In the genomic region with DNA sequence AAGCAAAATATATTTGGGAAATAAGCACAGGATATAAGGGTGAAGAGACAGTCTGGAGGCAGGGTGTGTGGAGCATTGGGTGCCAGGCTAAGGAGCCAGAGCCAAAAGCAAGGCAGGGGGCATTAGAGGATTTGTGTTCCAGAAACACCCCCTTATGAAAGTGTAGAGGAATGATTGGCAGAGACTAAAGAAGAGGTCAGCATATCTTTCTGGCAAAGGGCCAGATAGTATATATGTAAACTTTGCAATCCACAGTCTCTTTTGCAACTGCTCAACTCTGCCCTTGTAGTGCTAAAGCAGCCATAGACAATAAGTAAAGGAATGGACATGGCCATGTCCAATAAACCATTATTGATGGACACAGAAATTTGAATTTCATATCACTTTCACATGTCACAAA, we compare ENCODE assay signal across 14 cellular contexts.
"Had no signal": no experiment of that assay in that cellular context is flagged by ENCODE, and none has a peak within 500 bp of the region (broad histone marks: within the 10 kb centered on the region; RNA-seq: fewer than 3 reads in every experiment).

No MANE protein-coding gene starts in this region.

- H3K9me3 Mint-ChIP-seq: activated T-helper 2 cell treated with anti-CD3 and anti-CD28 coated beads, Interferon-gamma antibody, Interleukin-2, Interleukin-4, amounts not matched to agents 10 μg/mL and 5 μg/mL and 100 μg/mL, durations not matched to agents 14 hours and 24 hours and 36 hours had no signal

- H3K27ac Mint-ChIP-seq: activated CD4-positive, alpha-beta memory T cell treated with anti-CD3 and anti-CD28 coated beads, Interleukin-2, amount 10 ng/mL, durations not matched to agents 7 days and 5 days; activated T-helper 2 cell treated with anti-CD3 and anti-CD28 coated beads, Interferon-gamma antibody, Interleukin-2, Interleukin-4, amounts not matched to agents 10 μg/mL and 5 μg/mL and 100 μg/mL, durations not matched to agents 14 hours and 24 hours and 36 hours had no signal

- H3K4me3 ChIP-seq: adrenal gland, body of pancreas, lung, skin epidermis, thyroid gland had no signal

- DNase-seq: activated CD4-positive, alpha-beta memory T cell treated with anti-CD3 and anti-CD28 coated beads, Interleukin-2, amount 10 ng/mL, durations not matched to agents 7 days and 5 days; activated CD8-positive, alpha-beta memory T cell treated with anti-CD3 and anti-CD28 coated beads, Interleukin-2, amount 50 U/mL, for 48 hours; activated naive CD4-positive, alpha-beta T cell treated with anti-CD3 and anti-CD28 coated beads, Interleukin-2, amount 50 U/mL, for 16 hours; adrenal gland; body of pancreas; dermis blood vessel endothelial cell; left colon; midbrain; naive B cell; posterior cingulate gyrus; thyroid gland had no signal

- H3K4me3 Mint-ChIP-seq: activated CD4-positive, alpha-beta memory T cell treated with anti-CD3 and anti-CD28 coated beads, Interleukin-2, amount 10 ng/mL, durations not matched to agents 7 days and 5 days had no signal

- H3K36me3 ChIP-seq: adrenal gland, thyroid gland had no signal

- ATAC-seq: body of pancreas, left colon had no signal

- H3K4me1 ChIP-seq: adrenal gland, thyroid gland had no signal

- H3K36me3 Mint-ChIP-seq: naive B cell had no signal

- H3K27ac ChIP-seq: adrenal gland, body of pancreas, skin epidermis, thyroid gland had no signal

- H3K27me3 Mint-ChIP-seq: activated CD4-positive, alpha-beta memory T cell treated with anti-CD3 and anti-CD28 coated beads, Interleukin-2, amount 10 ng/mL, durations not matched to agents 7 days and 5 days had no signal

- H3K9me3 ChIP-seq: adrenal gland, body of pancreas, thyroid gland had no signal

- H3K27me3 ChIP-seq: adrenal gland, body of pancreas, thyroid gland had no signal
